Comparison of ENCODE assay signal across 16 cellular contexts in the genomic region with DNA sequence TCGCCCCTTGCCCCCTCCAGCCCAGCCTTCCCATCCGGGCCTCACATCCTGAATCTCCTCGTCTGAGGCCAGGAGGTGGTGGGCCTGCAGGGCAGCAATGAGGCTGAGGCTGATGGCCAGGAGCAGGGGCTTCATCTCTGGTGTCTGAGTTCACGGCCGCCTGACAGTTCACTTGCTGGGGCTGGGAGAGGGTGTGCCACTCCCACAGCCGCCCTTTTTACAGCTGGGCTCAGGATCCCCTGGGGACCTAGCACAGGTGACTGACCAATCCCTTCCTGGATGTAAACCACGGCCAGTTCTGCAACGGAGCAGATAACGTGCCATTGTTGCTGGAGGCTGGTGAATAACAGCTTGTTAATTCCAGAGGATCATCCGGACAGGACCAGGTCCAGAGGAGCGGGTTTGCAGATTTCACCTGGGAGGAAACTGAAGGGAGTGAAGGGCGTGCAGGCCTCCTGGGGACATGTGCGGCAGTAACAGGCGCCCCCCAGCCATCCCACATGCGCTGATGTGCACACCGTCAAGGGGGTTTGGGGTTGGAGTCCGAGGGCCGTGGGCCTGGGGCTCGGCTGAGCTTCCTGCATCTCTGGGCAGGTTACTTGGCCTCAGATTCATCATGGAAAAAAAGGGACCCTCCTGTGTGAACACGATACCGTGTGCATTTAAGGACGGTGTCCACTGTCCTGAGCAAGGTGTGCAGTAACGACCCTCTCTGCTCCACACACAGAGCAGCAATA. TPM values are rescaled to one million over a fixed set of nuclear protein-coding genes. Genes with fewer than 3 reads are reported as not detected.
"Had no signal": no experiment of that assay in that cellular context is flagged by ENCODE, and none has a peak within 500 bp of the region (broad histone marks: within the 10 kb centered on the region; RNA-seq: fewer than 3 reads in every experiment).

No MANE protein-coding gene starts in this region.

RNA-seq across cellular contexts. Expression of a gene that starts 19.6 kb away (rescaled TPM):
- total RNA-seq: dermis blood vessel endothelial cell; esophagus squamous epithelium; left ventricle myocardium superior; lung microvascular endothelial cell; mucosa of gallbladder; naive thymus-derived CD4-positive, alpha-beta T cell; occipital lobe; progenitor cell of endocrine pancreas; right lobe of liver; smooth muscle cell; stomach; subcutaneous adipose tissue; temporal lobe; upper lobe of left lung; vagina had no signal
- polyA plus RNA-seq: heart right ventricle; naive thymus-derived CD4-positive, alpha-beta T cell; smooth muscle cell; stomach had no signal

RNA-seq across cellular contexts. Expression of a gene that starts 46.4 kb away (rescaled TPM):
- total RNA-seq: temporal lobe had no signal
- polyA plus RNA-seq: naive thymus-derived CD4-positive, alpha-beta T cell had no signal
